14 cellular contexts compared by ENCODE assay signal in genomic region chr2:159123786-159124185, GRCh38.
DNase-seq lines count a peak whose midpoint lies in the region; ATAC-seq, FAIRE-seq and TF ChIP-seq lines count a peak whose summit lies in the region.
"Had no signal": no experiment of that assay in that cellular context is flagged by ENCODE, and none has a peak within 500 bp of the region (broad histone marks: within the 10 kb centered on the region; RNA-seq: fewer than 3 reads in every experiment).

No MANE protein-coding gene starts in this region.

- H3K9me3 ChIP-seq in heart left ventricle (no peaks in the 10 kb centered on the region), adrenal gland (replicated peaks in 1 of 3) (no peaks in the 10 kb centered on the region), muscle layer of duodenum (ENCODE audit: control insufficient read depth in 1 of 2, low read length in 2 of 2) (no peaks in the 10 kb centered on the region), upper lobe of left lung (no peaks in the 10 kb centered on the region), HepG2 (ENCODE audit: low read length) (no peaks in the 10 kb centered on the region), Peyer's patch (no peaks in the 10 kb centered on the region)
- H3K9me3 ChIP-seq: spleen had no signal

- H3K27ac ChIP-seq in heart left ventricle, result peak overlapping the region in 11 of 12 donors; percentile 17 to 94 (median 65)
- peak overlapping the region in 3 of 5 donors; percentile 35 to 70 (median 37) for H3K27ac ChIP-seq in adrenal gland
- peak overlapping the region; percentile 84 for H3K27ac ChIP-seq in muscle layer of duodenum (ENCODE audit: low read length)
- peak overlapping the region; percentile 47 to 64 (median 58) for H3K27ac ChIP-seq in upper lobe of left lung
- H3K27ac ChIP-seq in HepG2 (ENCODE audit: extremely low read length, insufficient read depth, low read length), result no peak overlapping the region
- peak overlapping the region in 2 of 4 donors; percentile 77 to 82 for H3K27ac ChIP-seq in Peyer's patch

- no peak for TF ChIP-seq EP300 in upper lobe of left lung (IDR thresholded peaks at IDR 0.05)
- TF ChIP-seq EP300 in HepG2 (IDR thresholded peaks at IDR 0.05; ENCODE audit: low read depth in 2 of 2, low read length in 2 of 2), result no peak
- no peak for TF ChIP-seq EP300 in HepG2 (CRISPR knock-in tag; IDR thresholded peaks at IDR 0.05; ENCODE audit: borderline replicate concordance)

- H3K27me3 ChIP-seq in heart left ventricle (no peaks in the 10 kb centered on the region), adrenal gland (no peaks in the 10 kb centered on the region), muscle layer of duodenum (ENCODE audit: low read depth, low read length) (no peaks in the 10 kb centered on the region), upper lobe of left lung (no peaks in the 10 kb centered on the region), HepG2 (ENCODE audit: control insufficient read depth in 1 of 2, insufficient read depth in 2 of 2, low read length in 2 of 2) (no peaks in the 10 kb centered on the region), Peyer's patch (no peaks in the 10 kb centered on the region)
- H3K27me3 ChIP-seq: spleen had no signal

- in situ Hi-C loops in HepG2 (cut with HindIII; ENCODE audit: extremely low pct_ligation_motif_present, low pct_unique_long_range_greater_than_20kb), result loop anchor here (5.0 kb wide), 1 partner anchor 221 kb away; no protein-coding TSS in a partner anchor

- ATAC-seq in heart left ventricle (no peak), left ventricle myocardium superior (no peak), upper lobe of left lung (ENCODE audit: low FRiP score in 2 of 2) (no peak), HepG2 (no peak)

- intact Hi-C loops in heart left ventricle (cut with DNase I) (no loop called here), left ventricle myocardium superior (cut with micrococcal nuclease) (no loop called here), adrenal gland (cut with DNase I) (loop anchor here in 1 of 2 donors (5.0 kb wide), 1 partner anchor 221 kb away; no protein-coding TSS in a partner anchor), HepG2 (cut with micrococcal nuclease; ENCODE audit: unreplicated experiment) (no loop called here)

- H3K79me2 ChIP-seq in HepG2 (ENCODE audit: insufficient read depth, low read length), result no peaks in the 10 kb centered on the region

- DNase-seq in heart left ventricle (no peak), left ventricle myocardium superior (no peak), adrenal gland (no peak), upper lobe of left lung (no peak), HepG2 (ENCODE audit: low spot score) (no peak), middle frontal gyrus (ENCODE audit: extremely low spot score, low spot score) (no peak), Peyer's patch (no peak)
- DNase-seq: activated CD8-positive, alpha-beta memory T cell treated with anti-CD3 and anti-CD28 coated beads for 24 hours; activated naive CD4-positive, alpha-beta T cell treated with anti-CD3 and anti-CD28 coated beads for 36 hours; spleen had no signal

- H4K20me1 ChIP-seq in HepG2 (ENCODE audit: insufficient read depth, low read length), result no peaks in the 10 kb centered on the region

- no peak overlapping the region for H3K4me2 ChIP-seq in HepG2 (ENCODE audit: low read depth, low read length)

- H3K9ac ChIP-seq in HepG2 (ENCODE audit: insufficient read depth, low read depth, low read length), result no peak overlapping the region

- CTCF ChIA-PET in HepG2 (lab: Yijun Ruan, JAX; ENCODE audit: low intra/inter-chr PET ratio, low total read pairs), result no interaction called here

- no peak for TF ChIP-seq POLR2A in heart left ventricle (IDR thresholded peaks at IDR 0.05)
- no peak for TF ChIP-seq POLR2A in adrenal gland (IDR thresholded peaks at IDR 0.05)
- no peak for TF ChIP-seq POLR2A in upper lobe of left lung (IDR thresholded peaks at IDR 0.05)
- no peak for TF ChIP-seq POLR2A in HepG2 (IDR thresholded peaks at IDR 0.05; ENCODE audit: insufficient read depth in 1 of 2, low read depth in 2 of 2, low read length in 2 of 2)
- no peak for TF ChIP-seq POLR2A in Peyer's patch (IDR thresholded peaks at IDR 0.05)

- peaks cover 0 to 3% (median 0%) of the 10 kb centered on the region in 9 donors for H3K36me3 ChIP-seq in heart left ventricle
- H3K36me3 ChIP-seq in adrenal gland (replicated peaks in 1 of 2), result no peaks in the 10 kb centered on the region
- H3K36me3 ChIP-seq in muscle layer of duodenum (ENCODE audit: control insufficient read depth in 1 of 2, insufficient read depth in 2 of 2, low read length in 2 of 2), result no peaks in the 10 kb centered on the region
- peaks cover 0 to 6% (median 0%) of the 10 kb centered on the region in 4 donors for H3K36me3 ChIP-seq in upper lobe of left lung
- H3K36me3 ChIP-seq in HepG2 (replicated peaks in 1 of 2; ENCODE audit: control insufficient read depth in 1 of 2, insufficient read depth in 2 of 2, low read length in 2 of 2), result no peaks in the 10 kb centered on the region
- no peaks in the 10 kb centered on the region for H3K36me3 ChIP-seq in Peyer's patch
- H3K36me3 ChIP-seq: spleen had no signal

- no peak overlapping the region for H3K4me3 ChIP-seq in heart left ventricle
- no peak overlapping the region for H3K4me3 ChIP-seq in adrenal gland
- H3K4me3 ChIP-seq in muscle layer of duodenum (ENCODE audit: low read depth in 1 of 2, low read length in 2 of 2), result no peak overlapping the region
- H3K4me3 ChIP-seq in upper lobe of left lung, result no peak overlapping the region
- H3K4me3 ChIP-seq in HepG2 (replicated peaks in 1 of 3; ENCODE audit: insufficient read depth in 1 of 3, low read depth in 2 of 3, low read length in 3 of 3), result no peak overlapping the region
- H3K4me3 ChIP-seq in Peyer's patch, result no peak overlapping the region
- H3K4me3 ChIP-seq: spleen had no signal

- H3K4me1 ChIP-seq in heart left ventricle, result peaks cover 3 to 85% (median 44%) of the 10 kb centered on the region in 12 donors
- peaks cover 15 to 29% of the 10 kb centered on the region in 2 donors for H3K4me1 ChIP-seq in adrenal gland (replicated peaks in 1 of 2)
- peaks cover 9 to 28% of the 10 kb centered on the region in 2 donors for H3K4me1 ChIP-seq in muscle layer of duodenum (ENCODE audit: control insufficient read depth in 1 of 2, insufficient read depth in 2 of 2, low read length in 2 of 2)
- peaks cover 14 to 53% (median 33%) of the 10 kb centered on the region in 4 donors for H3K4me1 ChIP-seq in upper lobe of left lung
- peaks cover 11% of the 10 kb centered on the region for H3K4me1 ChIP-seq in HepG2 (ENCODE audit: insufficient read depth, low read length)
- H3K4me1 ChIP-seq in Peyer's patch, result peaks cover 0 to 39% (median 11%) of the 10 kb centered on the region in 4 donors

- 88 to 91% (median 90%) methylated on average over 9 of the region's 9 CpGs for WGBS in heart left ventricle, 4 donors
- 93 to 95% (median 94%) methylated on average over 9 of the region's 9 CpGs for WGBS in adrenal gland, 4 donors
- 92% methylated on average over 9 of the region's 9 CpGs for WGBS in upper lobe of left lung, 2 donors
- 73% methylated on average over 9 of the region's 9 CpGs for WGBS in HepG2 (ENCODE audit: low lambda C conversion rate)

- no peak for FAIRE-seq in HepG2 (lab: Jason Lieb, UNC)
- FAIRE-seq: colon, H1, islet of Langerhans had no signal

- TF ChIP-seq RAD21 in HepG2 (CRISPR knock-in tag; IDR thresholded peaks at IDR 0.05), result no peak

- BruUV-seq in HepG2 (replicated peaks; lab: Mats Ljungman, UMichigan), result no TSS peak

- TF ChIP-seq CTCF in heart left ventricle (IDR thresholded peaks at IDR 0.05), result no peak
- TF ChIP-seq CTCF in adrenal gland (IDR thresholded peaks at IDR 0.05), result no peak
- TF ChIP-seq CTCF in upper lobe of left lung (IDR thresholded peaks at IDR 0.05), result no peak
- TF ChIP-seq CTCF in HepG2 (CRISPR knock-in tag; IDR thresholded peaks at IDR 0.05), result no peak
- no peak for TF ChIP-seq CTCF in Peyer's patch (IDR thresholded peaks at IDR 0.05)

- POLR2A ChIA-PET in HepG2 (lab: Yijun Ruan, JAX), result no interaction called here

- H2AFZ ChIP-seq in HepG2 (ENCODE audit: low read length), result no peak overlapping the region

TF ChIP-seq in HepG2, 621 proteins besides CTCF, POLR2A, EP300 and RAD21:
- TF ChIP-seq PHF5A (CRISPR knock-in tag; IDR thresholded peaks at IDR 0.05; ENCODE audit: low read depth, unreplicated experiment) (no peak), ZMYM3 (CRISPR knock-in tag; IDR thresholded peaks at IDR 0.05) (no peak), SOX6 (IDR thresholded peaks at IDR 0.05) (no peak), SOX6 (CRISPR knock-in tag; IDR thresholded peaks at IDR 0.05) (no peak), EHMT2 (IDR thresholded peaks at IDR 0.05; ENCODE audit: borderline replicate concordance, low read depth, low read length) (no peak), ZBTB3 (CRISPR knock-in tag; IDR thresholded peaks at IDR 0.05; ENCODE audit: borderline replicate concordance, low read depth) (no peak), STAG1 (CRISPR knock-in tag; IDR thresholded peaks at IDR 0.05) (no peak), ZNF44 (CRISPR knock-in tag; IDR thresholded peaks at IDR 0.05) (no peak), ZBTB42 (CRISPR knock-in tag; IDR thresholded peaks at IDR 0.05) (no peak), ZNF562 (CRISPR knock-in tag; IDR thresholded peaks at IDR 0.05; ENCODE audit: borderline replicate concordance) (no peak), ZNF30 (CRISPR knock-in tag; IDR thresholded peaks at IDR 0.05) (no peak), FOSL1 (CRISPR knock-in tag; IDR thresholded peaks at IDR 0.05; ENCODE audit: borderline replicate concordance) (no peak), ZSCAN31 (CRISPR knock-in tag; IDR thresholded peaks at IDR 0.05; ENCODE audit: low read depth) (no peak), ATAD3A (CRISPR knock-in tag; IDR thresholded peaks at IDR 0.05) (no peak), ZNF546 (CRISPR knock-in tag; conservative IDR thresholded peaks at IDR 0.05) (no peak), ZNF18 (CRISPR knock-in tag; IDR thresholded peaks at IDR 0.05; ENCODE audit: insufficient replicate concordance) (no peak), ZNF552 (CRISPR knock-in tag; IDR thresholded peaks at IDR 0.05; ENCODE audit: borderline replicate concordance) (no peak), MZF1 (CRISPR knock-in tag; IDR thresholded peaks at IDR 0.05; ENCODE audit: borderline replicate concordance) (no peak)
